ENCODE assay signal across 8 cellular contexts in genomic region chr10:43396928-43397624, GRCh38. TPM values are rescaled to one million over a fixed set of nuclear protein-coding genes. Genes with fewer than 3 reads are reported as not detected.
DNase-seq lines count a peak whose midpoint lies in the region; ATAC-seq and TF ChIP-seq lines count a peak whose summit lies in the region.

No MANE protein-coding gene starts in this region.

- peaks cover 66% of the 10 kb centered on the region for H3K4me1 Mint-ChIP-seq in WTC11
- peaks cover 81% of the 10 kb centered on the region for H3K4me1 Mint-ChIP-seq in central memory CD8-positive, alpha-beta T cell

- POLR2A ChIA-PET in WTC11 (lab: Charles Lee): interaction anchor here (0.5 to 2.9 kb wide), 7 partner anchors 9 to 1712 kb away, joined by 3 to 19 read pairs (median 5); partner anchors contain the start of gene HNRNPF

- H3K9me3 Mint-ChIP-seq in WTC11: no peaks in the 10 kb centered on the region
- H3K9me3 Mint-ChIP-seq in central memory CD8-positive, alpha-beta T cell: no peaks in the 10 kb centered on the region

- peak overlapping the region; percentile 80 for H3K4me3 Mint-ChIP-seq in WTC11
- peak overlapping the region; percentile 91 for H3K4me3 Mint-ChIP-seq in central memory CD8-positive, alpha-beta T cell

- H3K27ac Mint-ChIP-seq in WTC11: peak overlapping the region; percentile 99
- peak overlapping the region; percentile 88 for H3K27ac Mint-ChIP-seq in central memory CD8-positive, alpha-beta T cell (ENCODE audit: low read depth)

- no peaks in the 10 kb centered on the region; the same call in 1 of the 2 replicates for H3K27me3 Mint-ChIP-seq in WTC11 (ENCODE audit: low read depth)
- no peaks in the 10 kb centered on the region for H3K27me3 Mint-ChIP-seq in central memory CD8-positive, alpha-beta T cell

- ATAC-seq in HG02970 (IDR thresholded peaks at IDR 0.05; ENCODE audit: low FRiP score, unreplicated experiment) (peak; percentile 86), WTC11 (peak; percentile 62)
- ATAC-seq in central memory CD8-positive, alpha-beta T cell (replicated peaks; ENCODE audit: extremely low read depth, poor library complexity, severe bottlenecking): peak; percentile 63

- CTCF ChIA-PET in WTC11 (lab: Charles Lee): interaction anchor here (0.6 to 3.0 kb wide), 3 partner anchors 11 to 848 kb away, joined by 3 to 14 read pairs (median 5); no protein-coding TSS in a partner anchor

- H3K36me3 Mint-ChIP-seq in WTC11: peaks cover 37% of the 10 kb centered on the region
- H3K36me3 Mint-ChIP-seq in central memory CD8-positive, alpha-beta T cell (ENCODE audit: insufficient read depth): peaks cover 62% of the 10 kb centered on the region

- TF ChIP-seq CTCF in WTC11 (IDR thresholded peaks at IDR 0.05): no peak

- peak; percentile 35 to 91 (median 88) for DNase-seq in NCI-H1417 (lab: John Stamatoyannopoulos, UW)
- DNase-seq in NCI-H1417 treated with DMSO at 0.1 percent for 48 hours (lab: John Stamatoyannopoulos, UW): no peak
- DNase-seq in NCI-H2107 (lab: John Stamatoyannopoulos, UW): peak; percentile 78
- peak; percentile 83 for DNase-seq in WTC11 (ENCODE audit: low spot score)
- DNase-seq in central memory CD8-positive, alpha-beta T cell (ENCODE audit: low spot score in 2 of 2): peak; percentile 51 to 52
- DNase-seq in islet precursor cell: peak; percentile 96
- peak; percentile 74 to 85 (median 83) for DNase-seq in stimulated activated CD4-positive, alpha-beta T cell treated with anti-CD3 and anti-CD28 coated beads, Interleukin-12 subunit alpha, Interleukin-12 subunit beta, amount 100 ng/mL, for 48 hours (ENCODE audit: low read depth in 2 of 3, low spot score in 1 of 3)

TF ChIP-seq in WTC11, 78 proteins besides CTCF, POLR2A, EP300 and RAD21 (continues in another document):
- no peak for TF ChIP-seq ZNF423 (CRISPR knock-in tag; IDR thresholded peaks at IDR 0.05)
- TF ChIP-seq OVOL2 (CRISPR knock-in tag; IDR thresholded peaks at IDR 0.05; ENCODE audit: borderline replicate concordance): no peak
- no peak for TF ChIP-seq AR (CRISPR knock-in tag; IDR thresholded peaks at IDR 0.05)
- TF ChIP-seq HMGA2 (CRISPR knock-in tag; IDR thresholded peaks at IDR 0.05): no peak
- peak; percentile 98 for TF ChIP-seq E2F5 (CRISPR knock-in tag; IDR thresholded peaks at IDR 0.05)
- no peak for TF ChIP-seq ELF4 (CRISPR knock-in tag; IDR thresholded peaks at IDR 0.05; ENCODE audit: low read depth)
- TF ChIP-seq, protein P1, sequence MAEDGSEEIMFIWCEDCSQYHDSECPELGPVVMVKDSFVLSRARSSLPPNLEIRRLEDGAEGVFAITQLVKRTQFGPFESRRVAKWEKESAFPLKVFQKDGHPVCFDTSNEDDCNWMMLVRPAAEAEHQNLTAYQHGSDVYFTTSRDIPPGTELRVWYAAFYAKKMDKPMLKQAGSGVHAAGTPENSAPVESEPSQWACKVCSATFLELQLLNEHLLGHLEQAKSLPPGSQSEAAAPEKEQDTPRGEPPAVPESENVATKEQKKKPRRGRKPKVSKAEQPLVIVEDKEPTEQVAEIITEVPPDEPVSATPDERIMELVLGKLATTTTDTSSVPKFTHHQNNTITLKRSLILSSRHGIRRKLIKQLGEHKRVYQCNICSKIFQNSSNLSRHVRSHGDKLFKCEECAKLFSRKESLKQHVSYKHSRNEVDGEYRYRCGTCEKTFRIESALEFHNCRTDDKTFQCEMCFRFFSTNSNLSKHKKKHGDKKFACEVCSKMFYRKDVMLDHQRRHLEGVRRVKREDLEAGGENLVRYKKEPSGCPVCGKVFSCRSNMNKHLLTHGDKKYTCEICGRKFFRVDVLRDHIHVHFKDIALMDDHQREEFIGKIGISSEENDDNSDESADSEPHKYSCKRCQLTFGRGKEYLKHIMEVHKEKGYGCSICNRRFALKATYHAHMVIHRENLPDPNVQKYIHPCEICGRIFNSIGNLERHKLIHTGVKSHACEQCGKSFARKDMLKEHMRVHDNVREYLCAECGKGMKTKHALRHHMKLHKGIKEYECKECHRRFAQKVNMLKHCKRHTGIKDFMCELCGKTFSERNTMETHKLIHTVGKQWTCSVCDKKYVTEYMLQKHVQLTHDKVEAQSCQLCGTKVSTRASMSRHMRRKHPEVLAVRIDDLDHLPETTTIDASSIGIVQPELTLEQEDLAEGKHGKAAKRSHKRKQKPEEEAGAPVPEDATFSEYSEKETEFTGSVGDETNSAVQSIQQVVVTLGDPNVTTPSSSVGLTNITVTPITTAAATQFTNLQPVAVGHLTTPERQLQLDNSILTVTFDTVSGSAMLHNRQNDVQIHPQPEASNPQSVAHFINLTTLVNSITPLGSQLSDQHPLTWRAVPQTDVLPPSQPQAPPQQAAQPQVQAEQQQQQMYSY (CRISPR knock-in tag; IDR thresholded peaks at IDR 0.05): peak; percentile 42
- TF ChIP-seq, protein P2, sequence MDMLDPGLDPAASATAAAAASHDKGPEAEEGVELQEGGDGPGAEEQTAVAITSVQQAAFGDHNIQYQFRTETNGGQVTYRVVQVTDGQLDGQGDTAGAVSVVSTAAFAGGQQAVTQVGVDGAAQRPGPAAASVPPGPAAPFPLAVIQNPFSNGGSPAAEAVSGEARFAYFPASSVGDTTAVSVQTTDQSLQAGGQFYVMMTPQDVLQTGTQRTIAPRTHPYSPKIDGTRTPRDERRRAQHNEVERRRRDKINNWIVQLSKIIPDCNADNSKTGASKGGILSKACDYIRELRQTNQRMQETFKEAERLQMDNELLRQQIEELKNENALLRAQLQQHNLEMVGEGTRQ (CRISPR knock-in tag; IDR thresholded peaks at IDR 0.05): peak; percentile 93
- no peak for TF ChIP-seq ZNF396 (CRISPR knock-in tag; IDR thresholded peaks at IDR 0.05; ENCODE audit: borderline replicate concordance)
- peak; percentile 95 for TF ChIP-seq ETV6 (CRISPR knock-in tag; IDR thresholded peaks at IDR 0.05)
- no peak for TF ChIP-seq JAZF1 (CRISPR knock-in tag; IDR thresholded peaks at IDR 0.05)
- no peak for TF ChIP-seq GRHL2 (CRISPR knock-in tag; IDR thresholded peaks at IDR 0.05; ENCODE audit: insufficient replicate concordance, severe bottlenecking)
- TF ChIP-seq, protein P3, sequence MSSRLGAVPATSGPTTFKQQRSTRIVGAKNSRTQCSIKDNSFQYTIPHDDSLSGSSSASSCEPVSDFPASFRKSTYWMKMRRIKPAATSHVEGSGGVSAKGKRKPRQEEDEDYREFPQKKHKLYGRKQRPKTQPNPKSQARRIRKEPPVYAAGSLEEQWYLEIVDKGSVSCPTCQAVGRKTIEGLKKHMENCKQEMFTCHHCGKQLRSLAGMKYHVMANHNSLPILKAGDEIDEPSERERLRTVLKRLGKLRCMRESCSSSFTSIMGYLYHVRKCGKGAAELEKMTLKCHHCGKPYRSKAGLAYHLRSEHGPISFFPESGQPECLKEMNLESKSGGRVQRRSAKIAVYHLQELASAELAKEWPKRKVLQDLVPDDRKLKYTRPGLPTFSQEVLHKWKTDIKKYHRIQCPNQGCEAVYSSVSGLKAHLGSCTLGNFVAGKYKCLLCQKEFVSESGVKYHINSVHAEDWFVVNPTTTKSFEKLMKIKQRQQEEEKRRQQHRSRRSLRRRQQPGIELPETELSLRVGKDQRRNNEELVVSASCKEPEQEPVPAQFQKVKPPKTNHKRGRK (CRISPR knock-in tag; IDR thresholded peaks at IDR 0.05; ENCODE audit: borderline replicate concordance): 0 out of 2 replicates have a peak, but pooled peaks have one; percentile 37
- peak; percentile 96 for TF ChIP-seq FOXP4 (CRISPR knock-in tag; IDR thresholded peaks at IDR 0.05)
- TF ChIP-seq ZNF416 (CRISPR knock-in tag; IDR thresholded peaks at IDR 0.05): peak; percentile 77; the same call in 1 of the 2 replicates

RNA-seq across cellular contexts. Expression of gene HNRNPF, which starts 11.9 kb away (rescaled TPM):
- total RNA-seq in WTC11 (2021): 318 to 358 TPM (median 326 TPM) in 3 replicates

RNA-seq across cellular contexts. Expression of gene FXYD4, which starts 25.6 kb away (rescaled TPM):
- total RNA-seq in WTC11 (2021): not detected in 3 replicates

RNA-seq across cellular contexts. Expression of gene ZNF487, which starts 39.8 kb away (rescaled TPM):
- 1.2 to 2.3 TPM (median 1.4 TPM) in 3 replicates for total RNA-seq in WTC11 (2021)
